22 cellular contexts compared by ENCODE assay signal in genomic region chr13:31595568-31595967, GRCh38.
DNase-seq lines count a peak whose midpoint lies in the region; ATAC-seq and TF ChIP-seq lines count a peak whose summit lies in the region.
"Had no signal": no experiment of that assay in that cellular context is flagged by ENCODE, and none has a peak within 500 bp of the region (broad histone marks: within the 10 kb centered on the region; RNA-seq: fewer than 3 reads in every experiment).

No MANE protein-coding gene starts in this region.

- no peak overlapping the region for H3K4me3 ChIP-seq in adipocyte (ENCODE audit: low read length)
- H3K4me3 ChIP-seq in fibroblast of pulmonary artery (replicated peaks; ENCODE audit: low read depth, low read length): no peak overlapping the region
- no peak overlapping the region for H3K4me3 ChIP-seq in skeletal muscle cell (ENCODE audit: low read depth, low read length)
- H3K4me3 ChIP-seq in breast epithelium: no peak overlapping the region
- H3K4me3 ChIP-seq in lower lobe of right lung: no peak overlapping the region
- H3K4me3 ChIP-seq in mesendoderm (ENCODE audit: low read length): no peak overlapping the region
- H3K4me3 ChIP-seq: MG63 had no signal

- H3K4me1 ChIP-seq in adipocyte (ENCODE audit: control insufficient read depth, insufficient read depth, low read length) (peaks cover 22% of the 10 kb centered on the region), breast epithelium (no peaks in the 10 kb centered on the region), lower lobe of right lung (no peaks in the 10 kb centered on the region), mesendoderm (ENCODE audit: control insufficient read depth, low read depth, low read length) (no peaks in the 10 kb centered on the region)

- no peak overlapping the region for H3K9ac ChIP-seq in adipocyte (ENCODE audit: low read length)
- no peak overlapping the region for H3K9ac ChIP-seq in mesendoderm (ENCODE audit: low read length)
- H3K9ac ChIP-seq: KMS-11 had no signal

- H3K4ac ChIP-seq in mesendoderm (ENCODE audit: low read depth, low read length): no peak overlapping the region

- no peak overlapping the region for H3K56ac ChIP-seq in mesendoderm (ENCODE audit: low read length)

- no peaks in the 10 kb centered on the region for H3K79me1 ChIP-seq in mesendoderm (ENCODE audit: low read length)

- H3K36me3 ChIP-seq in adipocyte (ENCODE audit: control insufficient read depth, insufficient read depth, low read length, severe bottlenecking): no peaks in the 10 kb centered on the region
- H3K36me3 ChIP-seq in breast epithelium: no peaks in the 10 kb centered on the region
- H3K36me3 ChIP-seq in lower lobe of right lung: no peaks in the 10 kb centered on the region
- H3K36me3 ChIP-seq in mesendoderm (ENCODE audit: control insufficient read depth, insufficient read depth, low read length): no peaks in the 10 kb centered on the region
- H3K36me3 ChIP-seq: MG63 had no signal

- TF ChIP-seq CTCF in fibroblast of pulmonary artery (IDR thresholded peaks at IDR 0.05; ENCODE audit: low read length, missing control alignments) (no peak), breast epithelium (IDR thresholded peaks at IDR 0.05) (no peak), lower lobe of right lung (IDR thresholded peaks at IDR 0.05) (no peak)

- DNase-seq in AG08395 (ENCODE audit: low spot score) (peak; percentile 5), adipocyte (ENCODE audit: low read depth) (peak; percentile 13), fibroblast of pulmonary artery (ENCODE audit: low read depth) (peak; percentile 24), skeletal muscle cell (ENCODE audit: low read depth) (peak; percentile 47), kidney glomerular epithelial cell (lab: John Stamatoyannopoulos, UW) (no peak), breast epithelium (ENCODE audit: low spot score in 2 of 2) (no peak), lower lobe of right lung (no peak), mesendoderm (no peak)
- DNase-seq: AML-193, DMS79, H7, HFFc6, MG63, NCI-H1092, NCI-H1436 treated with DMSO at 0.1 percent for 48 hours, NCI-H2029, NCI-H345, NCI-H524 treated with DMSO at 0.1 percent for 48 hours, SHP77 had no signal

- WGBS in mesendoderm (ENCODE audit: extremely low coverage, insufficient coverage, low lambda C conversion rate): no CpG with 5 or more reads among the region's 2 CpGs

- intact Hi-C loops in breast epithelium (cut with DNase I; ENCODE audit: low total_unique reads): no loop called here
- intact Hi-C loops in lower lobe of right lung (cut with DNase I): no loop called here

- H2BK120ac ChIP-seq in mesendoderm (ENCODE audit: low read depth, low read length): no peak overlapping the region

- H4K5ac ChIP-seq in mesendoderm (ENCODE audit: low read length): no peak overlapping the region

- no peak for TF ChIP-seq POLR2A in breast epithelium (IDR thresholded peaks at IDR 0.05)

- H3K18ac ChIP-seq in mesendoderm (ENCODE audit: low read length): no peak overlapping the region

- no peak for ATAC-seq in lower lobe of right lung

- H2AK5ac ChIP-seq in mesendoderm (ENCODE audit: low read length): no peak overlapping the region

- H2BK5ac ChIP-seq in mesendoderm (ENCODE audit: low read length): no peak overlapping the region

- H3K23ac ChIP-seq in mesendoderm (ENCODE audit: low read length): no peak overlapping the region

- no peak overlapping the region for H2BK15ac ChIP-seq in mesendoderm (replicated peaks; ENCODE audit: low read depth)

- H3K27ac ChIP-seq in breast epithelium (no peak overlapping the region), lower lobe of right lung (no peak overlapping the region), mesendoderm (ENCODE audit: low read depth, low read length) (no peak overlapping the region)
- H3K27ac ChIP-seq: C4-2B, HL-60, KMS-11 had no signal

- H3K79me2 ChIP-seq in mesendoderm (ENCODE audit: control insufficient read depth, insufficient read depth, low read length): no peaks in the 10 kb centered on the region

- no peak overlapping the region for H4K8ac ChIP-seq in mesendoderm (ENCODE audit: low read depth, low read length)

- no peaks in the 10 kb centered on the region for H3K9me3 ChIP-seq in adipocyte (ENCODE audit: control insufficient read depth, low read length)
- H3K9me3 ChIP-seq in breast epithelium: no peaks in the 10 kb centered on the region
- no peaks in the 10 kb centered on the region for H3K9me3 ChIP-seq in lower lobe of right lung
- H3K9me3 ChIP-seq: MG63 had no signal

- no peaks in the 10 kb centered on the region for H3K27me3 ChIP-seq in adipocyte (replicated peaks; ENCODE audit: control insufficient read depth, insufficient read depth, low read length)
- H3K27me3 ChIP-seq in breast epithelium: no peaks in the 10 kb centered on the region
- no peaks in the 10 kb centered on the region for H3K27me3 ChIP-seq in lower lobe of right lung (ENCODE audit: low read depth)
- no peaks in the 10 kb centered on the region for H3K27me3 ChIP-seq in mesendoderm (ENCODE audit: insufficient read depth, low read length, poor library complexity)
- H3K27me3 ChIP-seq: MG63 had no signal

- no peak overlapping the region for H3K4me2 ChIP-seq in mesendoderm (ENCODE audit: low read length)
- H3K4me2 ChIP-seq: KMS-11 had no signal

Comparison
In these comparisons a context has a peak if more than half of its experiments do, and no peak if none do; other contexts are left out.
1. DNase-seq: peak in AG08395 (single experiment), adipocyte (single experiment), fibroblast of pulmonary artery (single experiment) and skeletal muscle cell (single experiment); none in kidney glomerular epithelial cell (single experiment), breast epithelium (0 of 2), lower lobe of right lung (single experiment) and mesendoderm (single experiment).